ENCODE assay signal across 12 cellular contexts in genomic region chr21:28636988-28637691, GRCh38.
DNase-seq lines count a peak whose midpoint lies in the region; ATAC-seq and TF ChIP-seq lines count a peak whose summit lies in the region.
"Had no signal": no experiment of that assay in that cellular context is flagged by ENCODE, and none has a peak within 500 bp of the region (broad histone marks: within the 10 kb centered on the region; RNA-seq: fewer than 3 reads in every experiment).

No MANE protein-coding gene starts in this region.

- ATAC-seq in SK-N-SH treated with all-trans-retinoic acid at 6 μM for 48 hours (peak; percentile 72), HG03565 (IDR thresholded peaks at IDR 0.05; ENCODE audit: unreplicated experiment) (no peak)
- peak; percentile 94 for ATAC-seq in stimulated activated naive CD8-positive, alpha-beta T cell treated with anti-CD3 and anti-CD28 coated beads, Interleukin-15, amount 100 ng/mL, for 72 hours

- peaks cover 22% of the 10 kb centered on the region for H3K4me1 Mint-ChIP-seq in activated naive CD4-positive, alpha-beta T cell treated with anti-CD3 and anti-CD28 coated beads for 36 hours (ENCODE audit: low read depth)
- peaks cover 24% of the 10 kb centered on the region for H3K4me1 Mint-ChIP-seq in stimulated activated naive CD8-positive, alpha-beta T cell treated with anti-CD3 and anti-CD28 coated beads, Interleukin-15, amount 100 ng/mL, for 72 hours

- H3K27ac Mint-ChIP-seq in activated naive CD4-positive, alpha-beta T cell treated with anti-CD3 and anti-CD28 coated beads for 36 hours, result no peak overlapping the region
- H3K27ac Mint-ChIP-seq in stimulated activated naive CD8-positive, alpha-beta T cell treated with anti-CD3 and anti-CD28 coated beads, Interleukin-15, amount 100 ng/mL, for 72 hours, result peak overlapping the region in 1 of 2 donors; percentile 84
- H3K27ac Mint-ChIP-seq: CD14-positive monocyte had no signal

- no peaks in the 10 kb centered on the region for H3K27me3 Mint-ChIP-seq in activated naive CD4-positive, alpha-beta T cell treated with anti-CD3 and anti-CD28 coated beads for 36 hours (ENCODE audit: low read depth)
- H3K27me3 Mint-ChIP-seq in stimulated activated naive CD8-positive, alpha-beta T cell treated with anti-CD3 and anti-CD28 coated beads, Interleukin-15, amount 100 ng/mL, for 72 hours, result no peaks in the 10 kb centered on the region

- no peak overlapping the region for H3K4me3 Mint-ChIP-seq in activated naive CD4-positive, alpha-beta T cell treated with anti-CD3 and anti-CD28 coated beads for 36 hours
- peak overlapping the region in 1 of 2 donors; percentile 56 for H3K4me3 Mint-ChIP-seq in stimulated activated naive CD8-positive, alpha-beta T cell treated with anti-CD3 and anti-CD28 coated beads, Interleukin-15, amount 100 ng/mL, for 72 hours
- H3K4me3 Mint-ChIP-seq: CD14-positive monocyte had no signal

- H3K36me3 Mint-ChIP-seq in activated naive CD4-positive, alpha-beta T cell treated with anti-CD3 and anti-CD28 coated beads for 36 hours (ENCODE audit: low read depth), result peaks cover 2% of the 10 kb centered on the region
- H3K36me3 Mint-ChIP-seq: CD14-positive monocyte had no signal

- no peaks in the 10 kb centered on the region for H3K9me3 Mint-ChIP-seq in activated naive CD4-positive, alpha-beta T cell treated with anti-CD3 and anti-CD28 coated beads for 36 hours
- H3K9me3 Mint-ChIP-seq in stimulated activated naive CD8-positive, alpha-beta T cell treated with anti-CD3 and anti-CD28 coated beads, Interleukin-15, amount 100 ng/mL, for 72 hours, result no peaks in the 10 kb centered on the region

- intact Hi-C loops in activated naive CD4-positive, alpha-beta T cell treated with anti-CD3 and anti-CD28 coated beads for 36 hours (cut with micrococcal nuclease), result loop anchor here (1.0 to 5.0 kb wide), 3 partner anchors 32 to 245 kb away; no protein-coding TSS in a partner anchor

- peak; percentile 59 for DNase-seq in activated naive CD4-positive, alpha-beta T cell treated with anti-CD3 and anti-CD28 coated beads for 36 hours
- no peak for DNase-seq in activated naive CD4-positive, alpha-beta T cell (lab: John Stamatoyannopoulos, UW)
- DNase-seq in fibroblast of gingiva (ENCODE audit: low read depth) (peak; percentile 76), SKM-1 treated with dmso at 0.1 percent for 144 hours (lab: John Stamatoyannopoulos, UW; ENCODE audit: unreplicated experiment) (no peak)
- peak in 1 of 2 donors; percentile 28 for DNase-seq in stimulated activated naive CD8-positive, alpha-beta T cell treated with anti-CD3 and anti-CD28 coated beads, Interleukin-15, amount 100 ng/mL, for 72 hours
- no peak for DNase-seq in stimulated activated naive CD4-positive, alpha-beta T cell (lab: John Stamatoyannopoulos, UW)
- DNase-seq: activated naive CD4-positive, alpha-beta T cell treated with Interleukin-2 at 50 U/mL for 16 hours; ovary; SHP77 treated with DMSO at 0.1 percent for 48 hours had no signal

- CTCF ChIA-PET in activated naive CD4-positive, alpha-beta T cell treated with anti-CD3 and anti-CD28 coated beads for 36 hours (lab: Charles Lee), result interaction anchor here (0.6 kb wide), 1 partner anchor 224 kb away, joined by 3 read pairs; no protein-coding TSS in a partner anchor

TF ChIP-seq in SK-N-SH treated with all-trans-retinoic acid at 6 μM for 48 hours, 23 proteins besides CTCF, POLR2A, EP300 and RAD21:
- TF ChIP-seq ZFP3 (CRISPR knock-in tag; IDR thresholded peaks at IDR 0.05) (peak; percentile 93), ISL1 (CRISPR knock-in tag; IDR thresholded peaks at IDR 0.05) (peak; percentile 30; the same call in 1 of the 2 replicates), ESRRG (CRISPR knock-in tag; IDR thresholded peaks at IDR 0.05) (no peak)

Comparison
In these comparisons a context has a peak if more than half of its experiments do, and no peak if none do; other contexts are left out.
1. DNase-seq: peak in activated naive CD4-positive, alpha-beta T cell treated with anti-CD3 and anti-CD28 coated beads for 36 hours (single experiment) and fibroblast of gingiva (single experiment); none in activated naive CD4-positive, alpha-beta T cell (0 of 4), stimulated activated naive CD4-positive, alpha-beta T cell (0 of 6) and SKM-1 treated with dmso at 0.1 percent for 144 hours (single experiment).